In genomic region chr1:111990878-111991760, GRCh38 we compare ENCODE assay signal across 8 cellular contexts. TPM values are rescaled to one million over a fixed set of nuclear protein-coding genes. Genes with fewer than 3 reads are reported as not detected.
DNase-seq lines count a peak whose midpoint lies in the region; ATAC-seq lines count a peak whose summit lies in the region.

No MANE protein-coding gene starts in this region.

- POLR2A ChIA-PET in activated CD4-positive, alpha-beta memory T cell treated with anti-CD3 and anti-CD28 coated beads, Interleukin-2, amount 10 ng/mL, durations not matched to agents 7 days and 5 days (lab: Charles Lee) = no interaction called here

- intact Hi-C loops in Right ventricle myocardium superior (cut with DNase I) = loop anchor here (5.0 kb wide), 1 partner anchor 346 kb away; no protein-coding TSS in a partner anchor

- peaks cover 73% of the 10 kb centered on the region for H3K27me3 Mint-ChIP-seq in activated CD4-positive, alpha-beta memory T cell treated with anti-CD3 and anti-CD28 coated beads, Interleukin-2, amount 10 ng/mL, durations not matched to agents 7 days and 5 days

- H3K36me3 Mint-ChIP-seq in activated CD4-positive, alpha-beta memory T cell treated with anti-CD3 and anti-CD28 coated beads, Interleukin-2, amount 10 ng/mL, durations not matched to agents 7 days and 5 days (ENCODE audit: low read depth) = no peaks in the 10 kb centered on the region

- H3K27ac Mint-ChIP-seq in activated CD4-positive, alpha-beta memory T cell treated with anti-CD3 and anti-CD28 coated beads, Interleukin-2, amount 10 ng/mL, durations not matched to agents 7 days and 5 days = no peak overlapping the region

- CTCF ChIA-PET in activated CD4-positive, alpha-beta memory T cell treated with anti-CD3 and anti-CD28 coated beads, Interleukin-2, amount 10 ng/mL, durations not matched to agents 7 days and 5 days (lab: Charles Lee) = no interaction called here

- no peaks in the 10 kb centered on the region for H3K9me3 Mint-ChIP-seq in activated CD4-positive, alpha-beta memory T cell treated with anti-CD3 and anti-CD28 coated beads, Interleukin-2, amount 10 ng/mL, durations not matched to agents 7 days and 5 days

- H3K4me3 Mint-ChIP-seq in activated CD4-positive, alpha-beta memory T cell treated with anti-CD3 and anti-CD28 coated beads, Interleukin-2, amount 10 ng/mL, durations not matched to agents 7 days and 5 days = peak overlapping the region; percentile 21

- ATAC-seq in Right ventricle myocardium superior (ENCODE audit: poor library complexity) = peak; percentile 71

- DNase-seq in NCI-H1417 (lab: John Stamatoyannopoulos, UW) (peak; percentile 64 to 88 (median 83)), NCI-H1417 treated with DMSO at 0.1 percent for 48 hours (lab: John Stamatoyannopoulos, UW) (no peak), NCI-H146 treated with DMSO at 0.1 percent for 48 hours (lab: John Stamatoyannopoulos, UW; ENCODE audit: unreplicated experiment) (peak; percentile 72), Right ventricle myocardium superior (peak; percentile 85), nucleus accumbens (lab: John Stamatoyannopoulos, UW) (peak in 53 of 56 donors; percentile 13 to 86 (median 55)), NOMO-1 treated with dmso at 0.1 percent for 144 hours (lab: John Stamatoyannopoulos, UW; ENCODE audit: unreplicated experiment) (no peak)
- no peak for DNase-seq in activated CD4-positive, alpha-beta memory T cell treated with anti-CD3 and anti-CD28 coated beads, Interleukin-2, amount 10 ng/mL, durations not matched to agents 7 days and 5 days
- DNase-seq in activated effector memory CD4-positive, alpha-beta T cell treated with Interleukin-2 at 50 U/mL for 16 hours = no peak

- peaks cover 10% of the 10 kb centered on the region for H3K4me1 Mint-ChIP-seq in activated CD4-positive, alpha-beta memory T cell treated with anti-CD3 and anti-CD28 coated beads, Interleukin-2, amount 10 ng/mL, durations not matched to agents 7 days and 5 days

RNA-seq across cellular contexts. Expression of gene KCND3, which starts 1.7 kb away (rescaled TPM):
- not detected for total RNA-seq in activated CD4-positive, alpha-beta memory T cell treated with anti-CD3 and anti-CD28 coated beads, Interleukin-2, amount 10 ng/mL, durations not matched to agents 7 days and 5 days
- 19.7 TPM for total RNA-seq in Right ventricle myocardium superior

Comparison
In these comparisons a context has a peak if more than half of its experiments do, and no peak if none do; other contexts are left out.
1. DNase-seq: peak in NCI-H1417 (3 of 3), NCI-H146 treated with DMSO at 0.1 percent for 48 hours (single experiment), Right ventricle myocardium superior (single experiment) and nucleus accumbens (53 of 56); none in NCI-H1417 treated with DMSO at 0.1 percent for 48 hours (single experiment), activated CD4-positive, alpha-beta memory T cell treated with anti-CD3 and anti-CD28 coated beads, Interleukin-2, amount 10 ng/mL, durations not matched to agents 7 days and 5 days (single experiment), NOMO-1 treated with dmso at 0.1 percent for 144 hours (single experiment) and activated effector memory CD4-positive, alpha-beta T cell treated with Interleukin-2 at 50 U/mL for 16 hours (single experiment).
2. RNA of gene KCND3, which starts 1.7 kb away (total RNA-seq): 19.7 TPM in Right ventricle myocardium superior (single experiment); not detected in activated CD4-positive, alpha-beta memory T cell treated with anti-CD3 and anti-CD28 coated beads, Interleukin-2, amount 10 ng/mL, durations not matched to agents 7 days and 5 days; every median in the first group is over 10 times any median in the second.